ENCODE assay signal across 1 cellular context in the genomic region with DNA sequence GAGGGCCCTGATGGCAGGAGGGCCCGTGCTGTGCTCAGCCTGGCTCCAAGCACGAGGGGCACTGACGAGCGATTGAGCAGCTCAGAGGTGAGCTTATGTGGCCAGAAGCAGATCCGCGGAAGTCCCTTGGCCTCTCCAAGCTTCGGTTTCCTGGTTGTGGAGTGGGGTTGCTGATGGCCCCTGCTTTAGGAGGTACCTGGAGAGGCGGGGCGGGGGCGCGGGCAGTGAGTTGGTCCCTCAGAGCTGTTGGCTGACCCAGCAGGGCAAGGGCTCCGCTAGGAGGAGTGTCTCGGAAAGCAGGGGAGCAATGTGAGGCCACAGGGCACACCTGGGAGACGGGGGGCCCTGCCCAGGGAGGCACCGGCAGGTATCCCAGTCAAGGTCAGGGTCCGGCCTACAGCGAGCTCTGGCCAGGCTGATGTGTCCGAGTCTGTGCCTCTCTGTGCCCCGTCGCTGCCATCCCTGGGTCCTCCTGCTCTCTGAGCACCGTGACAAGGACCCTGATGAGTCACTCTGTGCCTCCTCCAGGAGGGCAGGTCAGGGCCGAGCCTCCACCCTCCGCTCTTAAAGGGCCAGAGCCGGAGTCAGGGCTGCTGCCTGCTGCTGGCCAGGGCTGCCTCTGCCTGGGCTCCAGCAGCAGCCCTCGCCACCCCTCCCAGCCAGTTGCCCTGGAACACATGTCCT.
TF ChIP-seq lines count a peak whose summit lies in the region.

No MANE protein-coding gene starts in this region.

TF ChIP-seq in SK-N-SH, 30 proteins besides CTCF, POLR2A, EP300 and RAD21:
- TF ChIP-seq, protein P1, sequence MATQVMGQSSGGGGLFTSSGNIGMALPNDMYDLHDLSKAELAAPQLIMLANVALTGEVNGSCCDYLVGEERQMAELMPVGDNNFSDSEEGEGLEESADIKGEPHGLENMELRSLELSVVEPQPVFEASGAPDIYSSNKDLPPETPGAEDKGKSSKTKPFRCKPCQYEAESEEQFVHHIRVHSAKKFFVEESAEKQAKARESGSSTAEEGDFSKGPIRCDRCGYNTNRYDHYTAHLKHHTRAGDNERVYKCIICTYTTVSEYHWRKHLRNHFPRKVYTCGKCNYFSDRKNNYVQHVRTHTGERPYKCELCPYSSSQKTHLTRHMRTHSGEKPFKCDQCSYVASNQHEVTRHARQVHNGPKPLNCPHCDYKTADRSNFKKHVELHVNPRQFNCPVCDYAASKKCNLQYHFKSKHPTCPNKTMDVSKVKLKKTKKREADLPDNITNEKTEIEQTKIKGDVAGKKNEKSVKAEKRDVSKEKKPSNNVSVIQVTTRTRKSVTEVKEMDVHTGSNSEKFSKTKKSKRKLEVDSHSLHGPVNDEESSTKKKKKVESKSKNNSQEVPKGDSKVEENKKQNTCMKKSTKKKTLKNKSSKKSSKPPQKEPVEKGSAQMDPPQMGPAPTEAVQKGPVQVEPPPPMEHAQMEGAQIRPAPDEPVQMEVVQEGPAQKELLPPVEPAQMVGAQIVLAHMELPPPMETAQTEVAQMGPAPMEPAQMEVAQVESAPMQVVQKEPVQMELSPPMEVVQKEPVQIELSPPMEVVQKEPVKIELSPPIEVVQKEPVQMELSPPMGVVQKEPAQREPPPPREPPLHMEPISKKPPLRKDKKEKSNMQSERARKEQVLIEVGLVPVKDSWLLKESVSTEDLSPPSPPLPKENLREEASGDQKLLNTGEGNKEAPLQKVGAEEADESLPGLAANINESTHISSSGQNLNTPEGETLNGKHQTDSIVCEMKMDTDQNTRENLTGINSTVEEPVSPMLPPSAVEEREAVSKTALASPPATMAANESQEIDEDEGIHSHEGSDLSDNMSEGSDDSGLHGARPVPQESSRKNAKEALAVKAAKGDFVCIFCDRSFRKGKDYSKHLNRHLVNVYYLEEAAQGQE (IDR thresholded peaks at IDR 0.05; ENCODE audit: low read depth, low read length), result no peak
- TF ChIP-seq EZH2phosphoT487 (IDR thresholded peaks at IDR 0.05; ENCODE audit: borderline replicate concordance, low read depth) (no peak), FOSL2 (IDR thresholded peaks at IDR 0.05; ENCODE audit: borderline replicate concordance, low read depth) (peak; percentile 72; the same call in 1 of the 2 replicates), POLR2AphosphoS5 (IDR thresholded peaks at IDR 0.05; ENCODE audit: low read depth, low read length) (no peak), TEAD4 (IDR thresholded peaks at IDR 0.05; ENCODE audit: borderline replicate concordance, insufficient read depth) (no peak), JUND (IDR thresholded peaks at IDR 0.05) (peak; percentile 45; the same call in 1 of the 2 replicates)
- TF ChIP-seq, protein P2, sequence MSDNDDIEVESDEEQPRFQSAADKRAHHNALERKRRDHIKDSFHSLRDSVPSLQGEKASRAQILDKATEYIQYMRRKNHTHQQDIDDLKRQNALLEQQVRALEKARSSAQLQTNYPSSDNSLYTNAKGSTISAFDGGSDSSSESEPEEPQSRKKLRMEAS (IDR thresholded peaks at IDR 0.05; ENCODE audit: low read depth), result peak; percentile 50; the same call in 1 of the 2 replicates
- TF ChIP-seq, protein P3, sequence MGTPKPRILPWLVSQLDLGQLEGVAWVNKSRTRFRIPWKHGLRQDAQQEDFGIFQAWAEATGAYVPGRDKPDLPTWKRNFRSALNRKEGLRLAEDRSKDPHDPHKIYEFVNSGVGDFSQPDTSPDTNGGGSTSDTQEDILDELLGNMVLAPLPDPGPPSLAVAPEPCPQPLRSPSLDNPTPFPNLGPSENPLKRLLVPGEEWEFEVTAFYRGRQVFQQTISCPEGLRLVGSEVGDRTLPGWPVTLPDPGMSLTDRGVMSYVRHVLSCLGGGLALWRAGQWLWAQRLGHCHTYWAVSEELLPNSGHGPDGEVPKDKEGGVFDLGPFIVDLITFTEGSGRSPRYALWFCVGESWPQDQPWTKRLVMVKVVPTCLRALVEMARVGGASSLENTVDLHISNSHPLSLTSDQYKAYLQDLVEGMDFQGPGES (IDR thresholded peaks at IDR 0.05; ENCODE audit: low read depth, low read length), result no peak
